1 cellular context compared by ENCODE assay signal in the genomic region with DNA sequence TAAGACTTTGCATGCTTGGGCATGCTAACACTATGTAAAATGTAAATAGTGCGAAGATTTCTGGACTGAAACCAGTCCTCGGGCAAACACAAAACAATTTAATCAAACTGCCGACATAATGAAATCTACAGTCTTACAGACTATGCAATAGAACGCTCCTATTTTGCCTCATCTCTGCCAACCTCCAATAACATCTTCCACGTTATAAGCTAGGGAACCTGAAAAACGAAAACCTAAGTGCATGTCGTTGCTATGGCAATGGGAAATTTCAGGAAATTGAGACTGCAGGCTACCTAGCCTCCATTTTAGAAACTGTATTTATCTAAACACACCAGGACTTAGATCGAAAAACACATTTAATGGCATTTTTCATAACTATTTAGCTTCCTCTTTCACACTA.
TF ChIP-seq lines count a peak whose summit lies in the region.

No MANE protein-coding gene starts in this region.

TF ChIP-seq in IMR-90, 13 proteins besides CTCF, POLR2A, EP300 and RAD21 (continued from another document):
- no peak for TF ChIP-seq ELK1 (IDR thresholded peaks at IDR 0.05; ENCODE audit: borderline replicate concordance, low read depth, low read length)
- TF ChIP-seq MAZ (IDR thresholded peaks at IDR 0.05; ENCODE audit: borderline replicate concordance, low read depth, low read length) = no peak
